ENCODE assay signal across 28 cellular contexts in genomic region chr20:46134716-46135115, GRCh38.
"Had no signal": no experiment of that assay in that cellular context is flagged by ENCODE, and none has a peak within 500 bp of the region (broad histone marks: within the 10 kb centered on the region; RNA-seq: fewer than 3 reads in every experiment).

No MANE protein-coding gene starts in this region.

- ATAC-seq: activated CD4-positive, alpha-beta T cell treated with anti-CD3 and anti-CD28 coated beads for 36 hours; activated CD8-positive, alpha-beta memory T cell treated with anti-CD3 and anti-CD28 coated beads, Interleukin-2, amount 10 ng/mL, durations not matched to agents 7 days and 5 days; activated CD8-positive, alpha-beta T cell treated with anti-CD3 and anti-CD28 coated beads, Interleukin-2, amount 10 ng/mL, durations not matched to agents 7 days and 5 days; activated naive CD8-positive, alpha-beta T cell treated with anti-CD3 and anti-CD28 coated beads, Interleukin-2, amount 50 U/mL, for 24 hours; body of pancreas; gastroesophageal sphincter had no signal

- H3K27ac Mint-ChIP-seq: activated CD4-positive, alpha-beta memory T cell treated with anti-CD3 and anti-CD28 coated beads for 36 hours; activated CD4-positive, alpha-beta T cell treated with anti-CD3 and anti-CD28 coated beads for 36 hours; activated CD4-positive, alpha-beta T cell treated with anti-CD3 and anti-CD28 coated beads, Interleukin-2, amount 10 ng/mL, durations not matched to agents 24 days and 14 days; activated CD8-positive, alpha-beta memory T cell treated with anti-CD3 and anti-CD28 coated beads, Interleukin-2, amount 10 ng/mL, durations not matched to agents 7 days and 5 days; activated CD8-positive, alpha-beta T cell treated with anti-CD3 and anti-CD28 coated beads, Interleukin-2, amount 10 ng/mL, durations not matched to agents 7 days and 5 days; activated naive CD4-positive, alpha-beta T cell treated with anti-CD3 and anti-CD28 coated beads for 36 hours; activated naive CD4-positive, alpha-beta T cell treated with anti-CD3 and anti-CD28 coated beads, Interleukin-2, amount 50 U/mL, for 24 hours; activated naive CD8-positive, alpha-beta T cell treated with anti-CD3 and anti-CD28 coated beads for 36 hours; activated naive CD8-positive, alpha-beta T cell treated with anti-CD3 and anti-CD28 coated beads, Interleukin-2, amount 50 U/mL, for 24 hours; activated T-helper 1 cell treated with anti-CD3 and anti-CD28 coated beads, Interleukin-12 subunit alpha, Interleukin-12 subunit beta, Interleukin-2, Interleukin-4 antibody, amounts not matched to agents 30 ng/mL and 10 ng/mL and 1 ng/mL, durations not matched to agents 14 hours and 24 hours and 36 hours; activated T-helper 2 cell treated with anti-CD3 and anti-CD28 coated beads, Interferon-gamma antibody, Interleukin-2, Interleukin-4, amounts not matched to agents 10 μg/mL and 5 μg/mL and 100 μg/mL, durations not matched to agents 14 hours and 24 hours and 36 hours had no signal

- H3K4me1 Mint-ChIP-seq: activated CD8-positive, alpha-beta memory T cell treated with anti-CD3 and anti-CD28 coated beads, Interleukin-2, amount 10 ng/mL, durations not matched to agents 7 days and 5 days; activated naive CD4-positive, alpha-beta T cell treated with anti-CD3 and anti-CD28 coated beads, Interleukin-2, amount 50 U/mL, for 24 hours had no signal

- H3K27me3 ChIP-seq: body of pancreas, colonic mucosa had no signal

- H3K4me3 Mint-ChIP-seq: activated CD4-positive, alpha-beta memory T cell treated with anti-CD3 and anti-CD28 coated beads for 36 hours; activated CD4-positive, alpha-beta T cell treated with anti-CD3 and anti-CD28 coated beads for 36 hours; activated CD4-positive, alpha-beta T cell treated with anti-CD3 and anti-CD28 coated beads, Interleukin-2, amount 10 ng/mL, durations not matched to agents 24 days and 14 days; activated CD8-positive, alpha-beta memory T cell treated with anti-CD3 and anti-CD28 coated beads, Interleukin-2, amount 10 ng/mL, durations not matched to agents 7 days and 5 days; activated CD8-positive, alpha-beta T cell treated with anti-CD3 and anti-CD28 coated beads, Interleukin-2, amount 10 ng/mL, durations not matched to agents 7 days and 5 days; activated naive CD4-positive, alpha-beta T cell treated with anti-CD3 and anti-CD28 coated beads for 36 hours; activated naive CD4-positive, alpha-beta T cell treated with anti-CD3 and anti-CD28 coated beads, Interleukin-2, amount 50 U/mL, for 24 hours; activated naive CD8-positive, alpha-beta T cell treated with anti-CD3 and anti-CD28 coated beads for 36 hours; activated naive CD8-positive, alpha-beta T cell treated with anti-CD3 and anti-CD28 coated beads, Interleukin-2, amount 50 U/mL, for 24 hours; activated T-helper 1 cell treated with anti-CD3 and anti-CD28 coated beads, Interleukin-12 subunit alpha, Interleukin-12 subunit beta, Interleukin-2, Interleukin-4 antibody, amounts not matched to agents 30 ng/mL and 10 ng/mL and 1 ng/mL, durations not matched to agents 14 hours and 24 hours and 36 hours had no signal

- H3K9me3 ChIP-seq: adrenal gland, body of pancreas, colonic mucosa, esophagus squamous epithelium, gastroesophageal sphincter had no signal

- H3K4me3 ChIP-seq: adrenal gland, body of pancreas, colonic mucosa, esophagus squamous epithelium, gastroesophageal sphincter had no signal

- H3K9me3 Mint-ChIP-seq: activated CD4-positive, alpha-beta memory T cell treated with anti-CD3 and anti-CD28 coated beads for 36 hours; activated CD4-positive, alpha-beta T cell treated with anti-CD3 and anti-CD28 coated beads, Interleukin-2, amount 10 ng/mL, durations not matched to agents 24 days and 14 days; activated naive CD4-positive, alpha-beta T cell treated with anti-CD3 and anti-CD28 coated beads for 36 hours; activated naive CD4-positive, alpha-beta T cell treated with anti-CD3 and anti-CD28 coated beads, Interleukin-2, amount 50 U/mL, for 24 hours; activated naive CD8-positive, alpha-beta T cell treated with anti-CD3 and anti-CD28 coated beads for 36 hours; activated naive CD8-positive, alpha-beta T cell treated with anti-CD3 and anti-CD28 coated beads, Interleukin-2, amount 50 U/mL, for 24 hours; activated T-helper 1 cell treated with anti-CD3 and anti-CD28 coated beads, Interleukin-12 subunit alpha, Interleukin-12 subunit beta, Interleukin-2, Interleukin-4 antibody, amounts not matched to agents 30 ng/mL and 10 ng/mL and 1 ng/mL, durations not matched to agents 14 hours and 24 hours and 36 hours; activated T-helper 2 cell treated with anti-CD3 and anti-CD28 coated beads, Interferon-gamma antibody, Interleukin-2, Interleukin-4, amounts not matched to agents 10 μg/mL and 5 μg/mL and 100 μg/mL, durations not matched to agents 14 hours and 24 hours and 36 hours had no signal

- H3K36me3 Mint-ChIP-seq: activated CD4-positive, alpha-beta memory T cell treated with anti-CD3 and anti-CD28 coated beads for 36 hours; activated CD8-positive, alpha-beta memory T cell treated with anti-CD3 and anti-CD28 coated beads, Interleukin-2, amount 10 ng/mL, durations not matched to agents 7 days and 5 days; activated naive CD4-positive, alpha-beta T cell treated with anti-CD3 and anti-CD28 coated beads, Interleukin-2, amount 50 U/mL, for 24 hours; activated naive CD8-positive, alpha-beta T cell treated with anti-CD3 and anti-CD28 coated beads for 36 hours had no signal

- H3K27ac ChIP-seq: adrenal gland, body of pancreas, colonic mucosa, epithelial cell of prostate, esophagus squamous epithelium, gastroesophageal sphincter had no signal

- H3K36me3 ChIP-seq: adrenal gland, colonic mucosa, esophagus squamous epithelium, gastroesophageal sphincter had no signal

- H3K4me1 ChIP-seq: colonic mucosa had no signal

- DNase-seq: activated CD4-positive, alpha-beta memory T cell treated with anti-CD3 and anti-CD28 coated beads for 36 hours; activated CD4-positive, alpha-beta T cell treated with anti-CD3 and anti-CD28 coated beads for 36 hours; activated CD4-positive, alpha-beta T cell treated with anti-CD3 and anti-CD28 coated beads, Interleukin-2, amount 10 ng/mL, durations not matched to agents 24 days and 14 days; activated CD4-positive, CD25-positive, alpha-beta regulatory T cell; activated CD4-positive, CD25-positive, alpha-beta regulatory T cell treated with anti-CD3 and anti-CD28 coated beads, Interleukin-2, amount 50 U/mL, for 72 hours; activated CD8-positive, alpha-beta memory T cell treated with anti-CD3 and anti-CD28 coated beads, Interleukin-2, amount 10 ng/mL, durations not matched to agents 7 days and 5 days; activated CD8-positive, alpha-beta memory T cell treated with anti-CD3 and anti-CD28 coated beads, Interleukin-2, amount 50 U/mL, for 4 hours; activated CD8-positive, alpha-beta T cell treated with anti-CD3 and anti-CD28 coated beads, Interleukin-2, amount 10 ng/mL, durations not matched to agents 7 days and 5 days; activated effector memory CD4-positive, alpha-beta T cell treated with anti-CD3 and anti-CD28 coated beads, Interleukin-2, amount 50 U/mL, for 16 hours; activated naive CD4-positive, alpha-beta T cell treated with anti-CD3 and anti-CD28 coated beads for 36 hours; activated naive CD8-positive, alpha-beta T cell treated with anti-CD3 and anti-CD28 coated beads for 36 hours; activated naive CD8-positive, alpha-beta T cell treated with anti-CD3 and anti-CD28 coated beads, Interleukin-2, amount 50 U/mL, for 24 hours; activated T-cell treated with anti-CD3 and anti-CD28 coated beads, Interleukin-2, amount 50 U/mL, for 1 hour; activated T-cell treated with anti-CD3 and anti-CD28 coated beads, Interleukin-2, amount 50 U/mL, for 48 hours; adrenal gland; amygdala; body of pancreas; caudate nucleus; colonic mucosa; effector CD8-positive, alpha-beta T cell; esophagus squamous epithelium; foreskin melanocyte; hippocampal formation had no signal
